ENCODE assay signal across 8 cellular contexts in the genomic region with DNA sequence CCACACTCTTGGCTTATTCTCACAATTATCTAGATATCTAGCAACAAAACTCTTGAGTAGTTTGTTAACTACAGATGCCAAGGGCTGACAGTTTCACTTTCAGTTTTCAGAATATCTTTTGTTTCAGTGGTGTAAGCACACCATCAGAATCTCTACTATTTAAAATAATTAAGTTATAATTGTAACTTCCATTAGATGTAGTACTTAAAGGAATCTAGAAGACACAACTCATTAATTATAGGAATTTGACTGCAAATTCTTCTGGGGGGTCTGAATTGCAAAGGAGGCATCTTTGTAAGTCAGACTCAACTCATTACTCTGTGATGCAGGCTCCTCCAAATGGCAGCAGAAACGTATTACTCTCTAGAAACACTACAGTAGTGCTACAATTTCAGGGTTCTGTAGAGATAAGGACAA. TPM values are rescaled to one million over a fixed set of nuclear protein-coding genes. Genes with fewer than 3 reads are reported as not detected.
DNase-seq lines count a peak whose midpoint lies in the region; ATAC-seq and TF ChIP-seq lines count a peak whose summit lies in the region.

No MANE protein-coding gene starts in this region.

- intact Hi-C loops in CD4-positive, alpha-beta memory T cell (cut with micrococcal nuclease): loop anchor here (1.0 to 10.0 kb wide), 6 partner anchors 108 to 728 kb away; partner anchors contain the start of gene HMGB1
- intact Hi-C loops in prostate gland (cut with DNase I): loop anchor here (10.0 kb wide), 1 partner anchor 108 kb away; the partner anchor contains the start of gene HMGB1

- peak overlapping the region; percentile 56 to 94 (median 91) for H3K27ac Mint-ChIP-seq in CD4-positive, alpha-beta memory T cell

- TF ChIP-seq POLR2A in prostate gland (IDR thresholded peaks at IDR 0.05): no peak

- POLR2A ChIA-PET in CD4-positive, alpha-beta memory T cell (lab: Charles Lee; ENCODE audit: partially characterized antibody): interaction anchor here (0.9 to 1.5 kb wide), 7 partner anchors 43 to 426 kb away, joined by 3 to 7 read pairs (median 4); partner anchors contain the start of gene HMGB1

- CTCF ChIA-PET in CD4-positive, alpha-beta memory T cell (lab: Charles Lee; ENCODE audit: partially characterized antibody): interaction anchor here (0.7 to 2.9 kb wide), 11 partner anchors 9 to 440 kb away, joined by 3 to 11 read pairs (median 4); no protein-coding TSS in a partner anchor

- no peaks in the 10 kb centered on the region for H3K27me3 ChIP-seq in CD4-positive, alpha-beta memory T cell (ENCODE audit: insufficient read depth, low read length)
- H3K27me3 ChIP-seq in HL-60 (ENCODE audit: insufficient read depth, poor library complexity, severe bottlenecking) (no peaks in the 10 kb centered on the region), prostate gland (replicated peaks; ENCODE audit: insufficient read depth) (no peaks in the 10 kb centered on the region)

- H3K9me3 ChIP-seq in CD4-positive, alpha-beta memory T cell (ENCODE audit: control insufficient read depth in 1 of 2, low read length in 2 of 2): no peaks in the 10 kb centered on the region
- H3K9me3 ChIP-seq in prostate gland: no peaks in the 10 kb centered on the region

- peak; percentile 72 for ATAC-seq in GM18907 (IDR thresholded peaks at IDR 0.05; ENCODE audit: unreplicated experiment)

- no peaks in the 10 kb centered on the region for H3K36me3 Mint-ChIP-seq in CD4-positive, alpha-beta memory T cell

- peaks cover 28 to 47% (median 33%) of the 10 kb centered on the region in 4 donors for H3K4me1 Mint-ChIP-seq in CD4-positive, alpha-beta memory T cell

- DNase-seq in CD4-positive, alpha-beta memory T cell: peak; percentile 33 to 53 (median 43)
- DNase-seq in HL-60 (ENCODE audit: low read depth in 1 of 2, low spot score in 1 of 2): peak in 1 of 2 experiments; percentile 45
- peak; percentile 72 for DNase-seq in fibroblast of villous mesenchyme (ENCODE audit: low read depth)
- DNase-seq in prostate gland (ENCODE audit: low spot score): no peak
- no peak for DNase-seq in stimulated activated CD4-positive, alpha-beta T cell treated with anti-CD3 and anti-CD28 coated beads, Interleukin-4, amount 100 ng/mL, for 1 hour
- no peak for DNase-seq in stimulated activated CD4-positive, alpha-beta T cell treated with anti-CD3 and anti-CD28 coated beads, Interleukin-4, amount 100 ng/mL, for 24 hours

- H3K4me3 ChIP-seq in CD4-positive, alpha-beta memory T cell (ENCODE audit: low read length in 2 of 2): peak overlapping the region; percentile 37 to 64
- H3K4me3 ChIP-seq in HL-60 (replicated peaks; ENCODE audit: insufficient read depth, low read length) (0 out of 2 replicates have a peak overlapping the region, but pooled peaks have one; percentile 2), fibroblast of villous mesenchyme (ENCODE audit: low read depth, low read length) (peak overlapping the region; percentile 50), prostate gland (peak overlapping the region; percentile 14 to 18)

- TF ChIP-seq CTCF in HL-60 (IDR thresholded peaks at IDR 0.05; ENCODE audit: insufficient read depth, low read length): no peak
- TF ChIP-seq CTCF in VCaP (conservative IDR thresholded peaks at IDR 0.05): peak; percentile 52
- TF ChIP-seq CTCF in fibroblast of villous mesenchyme (IDR thresholded peaks at IDR 0.05; ENCODE audit: insufficient read depth, low read depth, low read length): peak; percentile 14
- peak in 1 of 4 experiments; percentile 17 for TF ChIP-seq CTCF in prostate gland (IDR thresholded peaks at IDR 0.05)

- peak overlapping the region; percentile 62 for H3K27ac ChIP-seq in CD4-positive, alpha-beta memory T cell (ENCODE audit: low read depth, low read length)
- H3K27ac ChIP-seq in HL-60 (replicated peaks): peak overlapping the region; percentile 49
- peak overlapping the region; percentile 41 for H3K27ac ChIP-seq in VCaP
- peak overlapping the region; percentile 52 to 73 for H3K27ac ChIP-seq in prostate gland

- H3K4me3 Mint-ChIP-seq in CD4-positive, alpha-beta memory T cell: peak overlapping the region; percentile 67 to 88 (median 79)

- H3K27me3 Mint-ChIP-seq in CD4-positive, alpha-beta memory T cell: no peaks in the 10 kb centered on the region

- H3K36me3 ChIP-seq in CD4-positive, alpha-beta memory T cell (ENCODE audit: insufficient read depth, low read length): no peaks in the 10 kb centered on the region
- H3K36me3 ChIP-seq in prostate gland: no peaks in the 10 kb centered on the region

- no peaks in the 10 kb centered on the region for H3K9me3 Mint-ChIP-seq in CD4-positive, alpha-beta memory T cell

- WGBS in prostate gland: 3% methylated on average over 1 of the region's 1 CpG

- H3K4me1 ChIP-seq in CD4-positive, alpha-beta memory T cell (ENCODE audit: insufficient read depth, low read length): peaks cover 36% of the 10 kb centered on the region
- no peaks in the 10 kb centered on the region for H3K4me1 ChIP-seq in prostate gland (replicated peaks)

RNA-seq across cellular contexts. Expression of gene USPL1, which starts 44.9 kb away (rescaled TPM):
- 10 to 100 TPM; 30.4 to 31.8 TPM for total RNA-seq in CD4-positive, alpha-beta memory T cell
- 10 to 100 TPM; 13.5 to 15.1 TPM for polyA plus RNA-seq in CD4-positive, alpha-beta memory T cell
- 16.4 and 21.2 TPM in 2 replicates for total RNA-seq in fibroblast of villous mesenchyme
- 10 to 100 TPM; 20.1 to 24.4 TPM for total RNA-seq in prostate gland

Comparison
In these comparisons a context has a peak if more than half of its experiments do, and no peak if none do; other contexts are left out.
1. DNase-seq: peak in CD4-positive, alpha-beta memory T cell (5 of 5) and fibroblast of villous mesenchyme (single experiment); none in prostate gland (single experiment), stimulated activated CD4-positive, alpha-beta T cell treated with anti-CD3 and anti-CD28 coated beads, Interleukin-4, amount 100 ng/mL, for 1 hour (single experiment) and stimulated activated CD4-positive, alpha-beta T cell treated with anti-CD3 and anti-CD28 coated beads, Interleukin-4, amount 100 ng/mL, for 24 hours (single experiment).
2. Peak in every context shown above with its lines, with median percentiles within 50 percentile points of each other: H3K27ac ChIP-seq and H3K4me3 ChIP-seq.